In genomic region chr18:13452448-13452811, GRCh38 we compare ENCODE assay signal across 11 cellular contexts.
DNase-seq lines count a peak whose midpoint lies in the region; ATAC-seq and TF ChIP-seq lines count a peak whose summit lies in the region.
"Had no signal": no experiment of that assay in that cellular context is flagged by ENCODE, and none has a peak within 500 bp of the region (broad histone marks: within the 10 kb centered on the region; RNA-seq: fewer than 3 reads in every experiment).

No MANE protein-coding gene starts in this region.

- TF ChIP-seq CTCF in A673 (conservative IDR thresholded peaks at IDR 0.05; ENCODE audit: low read depth, low read length) (no peak), left lung (IDR thresholded peaks at IDR 0.05) (no peak), lower lobe of right lung (IDR thresholded peaks at IDR 0.05) (no peak)

- DNase-seq in A673 (ENCODE audit: low spot score) (peak; percentile 39), cerebellar cortex (ENCODE audit: low spot score) (peak; percentile 57), left lung (no peak), KBM-7 (no peak), DMS79 (lab: John Stamatoyannopoulos, UW) (no peak), lower lobe of right lung (no peak)
- DNase-seq: CD8-positive, alpha-beta memory T cell; NCI-H1436 had no signal

- H3K9me3 ChIP-seq in A673 (ENCODE audit: low read depth, low read length, poor library complexity, severe bottlenecking) (no peaks in the 10 kb centered on the region), HUES48 (ENCODE audit: control insufficient read depth, insufficient read depth, low read length) (no peaks in the 10 kb centered on the region), left lung (no peaks in the 10 kb centered on the region), lower lobe of right lung (no peaks in the 10 kb centered on the region)
- H3K9me3 ChIP-seq: SJSA1 had no signal

- H3K27me3 ChIP-seq in A673 (replicated peaks; ENCODE audit: insufficient read depth, low read depth, low read length, poor library complexity) (no peaks in the 10 kb centered on the region), HUES48 (ENCODE audit: control insufficient read depth, insufficient read depth, low read length) (no peaks in the 10 kb centered on the region; the same call in 1 of the 2 replicates), left lung (no peaks in the 10 kb centered on the region), lower lobe of right lung (ENCODE audit: low read depth) (no peaks in the 10 kb centered on the region)
- H3K27me3 ChIP-seq: SJSA1 had no signal

- in situ Hi-C loops in KBM-7 (cut with MboI; ENCODE audit: low pct_unique_long_range_greater_than_20kb, low sequenced_read_pairs), result no loop called here

- intact Hi-C loops in A673 (cut with micrococcal nuclease; ENCODE audit: unreplicated experiment) (no loop called here), left lung (cut with DNase I) (no loop called here), lower lobe of right lung (cut with DNase I) (no loop called here)

- CTCF ChIA-PET in A673 (lab: Charles Lee), result no interaction called here

- no peak overlapping the region for H3K9ac ChIP-seq in HUES48 (ENCODE audit: low read depth, low read length)

- H3K4me3 ChIP-seq in A673 (ENCODE audit: low read depth, low read length, poor library complexity, severe bottlenecking) (no peak overlapping the region), HUES48 (ENCODE audit: low read depth, low read length) (0 out of 2 replicates have a peak overlapping the region, but pooled peaks have one; percentile 6), left lung (no peak overlapping the region), lower lobe of right lung (no peak overlapping the region)
- H3K4me3 ChIP-seq: SJSA1 had no signal

- no peak overlapping the region for H3K27ac ChIP-seq in A673 (ENCODE audit: low read depth, low read length, poor library complexity, severe bottlenecking)
- H3K27ac ChIP-seq in HUES48 (ENCODE audit: low read depth, low read length), result peak overlapping the region; percentile 79
- H3K27ac ChIP-seq in left lung, result no peak overlapping the region
- no peak overlapping the region for H3K27ac ChIP-seq in lower lobe of right lung
- H3K27ac ChIP-seq: SJSA1 had no signal

- ATAC-seq in left lung, result peak; percentile 71
- no peak for ATAC-seq in GM21423 (IDR thresholded peaks at IDR 0.05; ENCODE audit: unreplicated experiment)
- no peak for ATAC-seq in lower lobe of right lung

- H3K36me3 ChIP-seq in A673 (ENCODE audit: insufficient read depth, low read length, poor library complexity, severe bottlenecking) (no peaks in the 10 kb centered on the region), HUES48 (ENCODE audit: control insufficient read depth, insufficient read depth, low read length) (no peaks in the 10 kb centered on the region), left lung (no peaks in the 10 kb centered on the region), lower lobe of right lung (no peaks in the 10 kb centered on the region)
- H3K36me3 ChIP-seq: SJSA1 had no signal

- peaks cover 22% of the 10 kb centered on the region for H3K4me1 ChIP-seq in A673 (ENCODE audit: insufficient read depth, low read length, poor library complexity, severe bottlenecking)
- peaks cover 42% of the 10 kb centered on the region for H3K4me1 ChIP-seq in HUES48 (ENCODE audit: control insufficient read depth, insufficient read depth, low read length)
- H3K4me1 ChIP-seq in left lung, result peaks cover 11 to 24% of the 10 kb centered on the region in 2 donors
- peaks cover 25% of the 10 kb centered on the region for H3K4me1 ChIP-seq in lower lobe of right lung

- BruUV-seq in A673 (replicated peaks; lab: Mats Ljungman, UMichigan), result no TSS peak

- POLR2A ChIA-PET in A673 (lab: Charles Lee; ENCODE audit: low non-redundant PET), result interaction anchor here (0.6 kb wide), 1 partner anchor 57 kb away, joined by 4 read pairs; no protein-coding TSS in a partner anchor

Comparison
In these comparisons a context has a peak if more than half of its experiments do, and no peak if none do; other contexts are left out.
1. DNase-seq: peak in A673 (single experiment) and cerebellar cortex (single experiment); none in left lung (0 of 2), KBM-7 (single experiment), DMS79 (single experiment) and lower lobe of right lung (single experiment).